Comparison of ENCODE assay signal across 15 cellular contexts in genomic region chr7:135981958-135982646, GRCh38. TPM values are rescaled to one million over a fixed set of nuclear protein-coding genes. Genes with fewer than 3 reads are reported as not detected.
DNase-seq lines count a peak whose midpoint lies in the region; ATAC-seq and TF ChIP-seq lines count a peak whose summit lies in the region.
"Had no signal": no experiment of that assay in that cellular context is flagged by ENCODE, and none has a peak within 500 bp of the region (broad histone marks: within the 10 kb centered on the region; RNA-seq: fewer than 3 reads in every experiment).

No MANE protein-coding gene starts in this region.

- peak overlapping the region; percentile 70 for H3K4me2 ChIP-seq in DND-41 (ENCODE audit: insufficient read depth, low read length)

- H3K27me3 ChIP-seq in ACC112 (ENCODE audit: insufficient read depth, low read length) (no peaks in the 10 kb centered on the region), DND-41 (ENCODE audit: insufficient read depth, low read length, poor library complexity) (no peaks in the 10 kb centered on the region)
- H3K27me3 ChIP-seq: SJCRH30 had no signal

- DNase-seq in DND-41 (peak; percentile 63), memory B cell (ENCODE audit: low spot score in 2 of 2) (no peak), NOMO-1 treated with dmso at 0.1 percent for 144 hours (lab: John Stamatoyannopoulos, UW; ENCODE audit: unreplicated experiment) (no peak), NCI-H748 (lab: John Stamatoyannopoulos, UW; ENCODE audit: unreplicated experiment) (no peak), NCI-H1417 (lab: John Stamatoyannopoulos, UW) (no peak)
- DNase-seq in activated CD4-positive, alpha-beta memory T cell treated with anti-CD3 and anti-CD28 coated beads for 36 hours: peak; percentile 38
- no peak for DNase-seq in effector CD4-positive, alpha-beta T cell
- DNase-seq: dermis blood vessel endothelial cell; midbrain; NCI-H1105; NCI-H748 treated with DMSO at 0.1 percent for 48 hours; SJCRH30; stimulated activated CD4-positive, alpha-beta T cell treated with anti-CD3 and anti-CD28 coated beads, Interleukin-4, amount 100 ng/mL, for 24 hours had no signal

- peak overlapping the region; percentile 69 for H3K4me3 Mint-ChIP-seq in activated CD4-positive, alpha-beta memory T cell treated with anti-CD3 and anti-CD28 coated beads for 36 hours
- peak overlapping the region; percentile 78 for H3K4me3 Mint-ChIP-seq in memory B cell

- no peak for TF ChIP-seq CTCF in DND-41 (IDR thresholded peaks at IDR 0.05; ENCODE audit: borderline replicate concordance, extremely low read depth, low read length, poor library complexity, severe bottlenecking)

- peaks cover 8% of the 10 kb centered on the region for H3K9me3 ChIP-seq in DND-41 (ENCODE audit: insufficient read depth, low read length, severe bottlenecking)
- H3K9me3 ChIP-seq: SJCRH30 had no signal

- H3K27ac Mint-ChIP-seq in activated CD4-positive, alpha-beta memory T cell treated with anti-CD3 and anti-CD28 coated beads for 36 hours: peak overlapping the region; percentile 80
- peak overlapping the region; percentile 40 for H3K27ac Mint-ChIP-seq in memory B cell

- CTCF ChIA-PET in activated CD4-positive, alpha-beta memory T cell treated with anti-CD3 and anti-CD28 coated beads for 36 hours (lab: Charles Lee): interaction anchor here (2.7 kb wide), 1 partner anchor 12 kb away, joined by 14 read pairs; no protein-coding TSS in a partner anchor

- H3K27ac ChIP-seq in ACC112 (ENCODE audit: low read depth, low read length) (no peak overlapping the region), DND-41 (ENCODE audit: low read length) (peak overlapping the region; percentile 74)
- H3K27ac ChIP-seq: SJCRH30 had no signal

- no peaks in the 10 kb centered on the region for H3K27me3 Mint-ChIP-seq in activated CD4-positive, alpha-beta memory T cell treated with anti-CD3 and anti-CD28 coated beads for 36 hours
- H3K27me3 Mint-ChIP-seq in memory B cell: no peaks in the 10 kb centered on the region

- H3K9ac ChIP-seq in DND-41 (ENCODE audit: low read depth, low read length): peak overlapping the region; percentile 52

- POLR2A ChIA-PET in activated CD4-positive, alpha-beta memory T cell treated with anti-CD3 and anti-CD28 coated beads for 36 hours (lab: Charles Lee): interaction anchor here (0.8 to 1.3 kb wide), 2 partner anchors 12 kb away, joined by 5 to 6 read pairs; no protein-coding TSS in a partner anchor

- intact Hi-C loops in activated CD4-positive, alpha-beta memory T cell treated with anti-CD3 and anti-CD28 coated beads for 36 hours (cut with micrococcal nuclease): loop anchor here (1.0 to 5.0 kb wide), 3 partner anchors 12 to 815 kb away; partner anchors contain the start of gene CNOT4

- H4K20me1 ChIP-seq in DND-41 (ENCODE audit: insufficient read depth, low read length): no peaks in the 10 kb centered on the region

- H3K4me1 ChIP-seq in ACC112 (ENCODE audit: control insufficient read depth, insufficient read depth, low read length, unreplicated experiment): peaks cover 15% of the 10 kb centered on the region
- peaks cover 47% of the 10 kb centered on the region for H3K4me1 ChIP-seq in DND-41 (ENCODE audit: insufficient read depth, low read length)
- H3K4me1 ChIP-seq: HAP-1, SJCRH30 had no signal

- H3K9me3 Mint-ChIP-seq in activated CD4-positive, alpha-beta memory T cell treated with anti-CD3 and anti-CD28 coated beads for 36 hours: no peaks in the 10 kb centered on the region
- no peaks in the 10 kb centered on the region for H3K9me3 Mint-ChIP-seq in memory B cell

- H3K79me2 ChIP-seq in ACC112 (ENCODE audit: control insufficient read depth, insufficient read depth, low read length, unreplicated experiment): peaks cover under 1% of the 10 kb centered on the region
- peaks cover 10% of the 10 kb centered on the region for H3K79me2 ChIP-seq in DND-41 (ENCODE audit: insufficient read depth, low read length)

- H3K4me3 ChIP-seq in ACC112 (ENCODE audit: low read depth, low read length) (no peak overlapping the region), DND-41 (ENCODE audit: low read depth in 1 of 2, low read length in 2 of 2) (peak overlapping the region; percentile 17 to 62; a peak in 3 of 4 replicates)
- H3K4me3 ChIP-seq: HAP-1, SJCRH30 had no signal

- peaks cover 3% of the 10 kb centered on the region for H3K36me3 Mint-ChIP-seq in activated CD4-positive, alpha-beta memory T cell treated with anti-CD3 and anti-CD28 coated beads for 36 hours
- H3K36me3 Mint-ChIP-seq in memory B cell: no peaks in the 10 kb centered on the region

- ATAC-seq in DND-41 (ENCODE audit: insufficient read depth, low read depth) (no peak), memory B cell (ENCODE audit: low read depth) (no peak)

- H2AFZ ChIP-seq in ACC112 (ENCODE audit: low read length, unreplicated experiment): peak overlapping the region; percentile 32
- peak overlapping the region; percentile 82 for H2AFZ ChIP-seq in DND-41 (ENCODE audit: low read depth, low read length)

- H3K36me3 ChIP-seq in ACC112 (ENCODE audit: insufficient read depth, low read length): no peaks in the 10 kb centered on the region
- H3K36me3 ChIP-seq in DND-41 (ENCODE audit: insufficient read depth, low read length): peaks cover 4% of the 10 kb centered on the region; the same call in 1 of the 2 replicates
- H3K36me3 ChIP-seq: HAP-1, SJCRH30 had no signal

- peaks cover 62% of the 10 kb centered on the region for H3K4me1 Mint-ChIP-seq in activated CD4-positive, alpha-beta memory T cell treated with anti-CD3 and anti-CD28 coated beads for 36 hours (ENCODE audit: low read depth)
- H3K4me1 Mint-ChIP-seq in memory B cell: peaks cover 34% of the 10 kb centered on the region

RNA-seq across cellular contexts. Expression of gene MTPN, which starts 4.9 kb away (rescaled TPM):
- 100 to 1,000 TPM; 138 to 143 TPM for total RNA-seq in activated CD4-positive, alpha-beta memory T cell treated with anti-CD3 and anti-CD28 coated beads for 36 hours

Comparison
In these comparisons a context has a peak if more than half of its experiments do, and no peak if none do; other contexts are left out.
1. DNase-seq: peak in DND-41 (single experiment) and activated CD4-positive, alpha-beta memory T cell treated with anti-CD3 and anti-CD28 coated beads for 36 hours (single experiment); none in memory B cell (0 of 2), NOMO-1 treated with dmso at 0.1 percent for 144 hours (single experiment), effector CD4-positive, alpha-beta T cell (single experiment), NCI-H748 (single experiment) and NCI-H1417 (0 of 3).